Comparison of ENCODE assay signal across 24 cellular contexts in genomic region chr2:59540864-59541263, GRCh38.
"Had no signal": no experiment of that assay in that cellular context is flagged by ENCODE, and none has a peak within 500 bp of the region (broad histone marks: within the 10 kb centered on the region; RNA-seq: fewer than 3 reads in every experiment).

No MANE protein-coding gene starts in this region.

- H3K9me3 Mint-ChIP-seq: activated naive CD4-positive, alpha-beta T cell treated with anti-CD3 and anti-CD28 coated beads, Interleukin-2, amount 50 U/mL, for 24 hours; activated T-helper 1 cell treated with anti-CD3 and anti-CD28 coated beads, Interleukin-12 subunit alpha, Interleukin-12 subunit beta, Interleukin-2, Interleukin-4 antibody, amounts not matched to agents 30 ng/mL and 10 ng/mL and 1 ng/mL, durations not matched to agents 14 hours and 24 hours and 36 hours had no signal

- H3K27ac Mint-ChIP-seq: activated CD8-positive, alpha-beta T cell treated with anti-CD3 and anti-CD28 coated beads, Interleukin-2, amount 10 ng/mL, durations not matched to agents 7 days and 5 days; activated naive CD4-positive, alpha-beta T cell treated with anti-CD3 and anti-CD28 coated beads, Interleukin-2, amount 50 U/mL, for 24 hours; activated T-helper 1 cell treated with anti-CD3 and anti-CD28 coated beads, Interleukin-12 subunit alpha, Interleukin-12 subunit beta, Interleukin-2, Interleukin-4 antibody, amounts not matched to agents 30 ng/mL and 10 ng/mL and 1 ng/mL, durations not matched to agents 14 hours and 24 hours and 36 hours had no signal

- H3K27me3 Mint-ChIP-seq: activated naive CD4-positive, alpha-beta T cell treated with anti-CD3 and anti-CD28 coated beads, Interleukin-2, amount 50 U/mL, for 24 hours; central memory CD8-positive, alpha-beta T cell had no signal

- H3K4me3 Mint-ChIP-seq: activated CD8-positive, alpha-beta T cell treated with anti-CD3 and anti-CD28 coated beads, Interleukin-2, amount 10 ng/mL, durations not matched to agents 7 days and 5 days; activated naive CD4-positive, alpha-beta T cell treated with anti-CD3 and anti-CD28 coated beads, Interleukin-2, amount 50 U/mL, for 24 hours; activated T-helper 1 cell treated with anti-CD3 and anti-CD28 coated beads, Interleukin-12 subunit alpha, Interleukin-12 subunit beta, Interleukin-2, Interleukin-4 antibody, amounts not matched to agents 30 ng/mL and 10 ng/mL and 1 ng/mL, durations not matched to agents 14 hours and 24 hours and 36 hours; central memory CD8-positive, alpha-beta T cell had no signal

- H3K4me3 ChIP-seq: SK-N-MC had no signal

- H3K4me1 Mint-ChIP-seq: activated naive CD4-positive, alpha-beta T cell treated with anti-CD3 and anti-CD28 coated beads, Interleukin-2, amount 50 U/mL, for 24 hours; central memory CD8-positive, alpha-beta T cell had no signal

- H3K36me3 Mint-ChIP-seq: activated naive CD4-positive, alpha-beta T cell treated with anti-CD3 and anti-CD28 coated beads, Interleukin-2, amount 50 U/mL, for 24 hours had no signal

- H3K27ac ChIP-seq: SK-N-MC had no signal

- DNase-seq: activated CD4-positive, alpha-beta T cell treated with anti-CD3 and anti-CD28 coated beads for 48 hours; activated CD4-positive, alpha-beta T cell treated with anti-CD3 and anti-CD28 coated beads, Interleukin-2, amount 50 U/mL, for 4 hours; activated CD4-positive, CD25-positive, alpha-beta regulatory T cell treated with anti-CD3 and anti-CD28 coated beads, Interleukin-2, amount 50 U/mL, for 72 hours; activated CD8-positive, alpha-beta memory T cell treated with anti-CD3 and anti-CD28 coated beads, Interleukin-2, amount 50 U/mL, for 48 hours; activated CD8-positive, alpha-beta T cell treated with anti-CD3 and anti-CD28 coated beads, Interleukin-2, amount 10 ng/mL, durations not matched to agents 7 days and 5 days; activated effector memory CD4-positive, alpha-beta T cell treated with Interleukin-2 at 50 U/mL for 16 hours; activated naive CD4-positive, alpha-beta T cell; activated T-cell treated with anti-CD3 and anti-CD28 coated beads, Interleukin-2, amount 50 U/mL, for 1 hour; aorta; MM.1S; NCI-H1092 treated with DMSO at 0.1 percent for 48 hours; NCI-H1417 treated with DMSO at 0.1 percent for 48 hours; NCI-H1694; NCI-H2029; NCI-H345; NCI-H510A; NCI-H526 treated with DMSO at 0.1 percent for 48 hours; OCI-M1; RPMI8226; T-helper 1 cell had no signal
